ENCODE assay signal across 35 cellular contexts in genomic region chr3:130679218-130679617, GRCh38.
"Had no signal": no experiment of that assay in that cellular context is flagged by ENCODE, and none has a peak within 500 bp of the region (broad histone marks: within the 10 kb centered on the region; RNA-seq: fewer than 3 reads in every experiment).

No MANE protein-coding gene starts in this region.

- H3K4me3 Mint-ChIP-seq: activated CD4-positive, alpha-beta T cell treated with anti-CD3 and anti-CD28 coated beads for 36 hours; activated CD4-positive, alpha-beta T cell treated with anti-CD3 and anti-CD28 coated beads, Interleukin-2, amount 10 ng/mL, durations not matched to agents 7 days and 5 days; activated CD8-positive, alpha-beta T cell treated with anti-CD3 and anti-CD28 coated beads, Interleukin-2, amount 10 ng/mL, durations not matched to agents 7 days and 5 days; activated naive CD4-positive, alpha-beta T cell treated with anti-CD3 and anti-CD28 coated beads, Interleukin-2, amount 50 U/mL, for 24 hours; activated naive CD8-positive, alpha-beta T cell treated with anti-CD3 and anti-CD28 coated beads, Interleukin-2, amount 10 ng/mL, durations not matched to agents 7 days and 5 days; activated T-cell treated with anti-CD3 and anti-CD28 coated beads, Interleukin-2, amount 50 U/mL, for 24 hours; WTC11 had no signal

- H3K9me3 Mint-ChIP-seq: activated CD4-positive, alpha-beta T cell treated with anti-CD3 and anti-CD28 coated beads, Interleukin-2, amount 10 ng/mL, durations not matched to agents 7 days and 5 days; activated naive CD4-positive, alpha-beta T cell treated with anti-CD3 and anti-CD28 coated beads, Interleukin-2, amount 50 U/mL, for 24 hours; activated naive CD8-positive, alpha-beta T cell treated with anti-CD3 and anti-CD28 coated beads, Interleukin-2, amount 10 ng/mL, durations not matched to agents 7 days and 5 days; activated T-cell treated with anti-CD3 and anti-CD28 coated beads, Interleukin-2, amount 50 U/mL, for 24 hours; activated T-helper 2 cell treated with anti-CD3 and anti-CD28 coated beads, Interferon-gamma antibody, Interleukin-2, Interleukin-4, amounts not matched to agents 10 μg/mL and 5 μg/mL and 100 μg/mL, durations not matched to agents 14 hours and 24 hours and 36 hours; WTC11 had no signal

- DNase-seq: activated CD4-positive, alpha-beta T cell treated with anti-CD3 and anti-CD28 coated beads for 36 hours; activated CD4-positive, alpha-beta T cell treated with anti-CD3 and anti-CD28 coated beads, Interleukin-2, amount 10 ng/mL, durations not matched to agents 7 days and 5 days; activated CD4-positive, alpha-beta T cell treated with anti-CD3 and anti-CD28 coated beads, Interleukin-2, amount 50 U/mL, for 48 hours; activated CD8-positive, alpha-beta T cell treated with anti-CD3 and anti-CD28 coated beads, Interleukin-2, amount 10 ng/mL, durations not matched to agents 7 days and 5 days; activated gamma-delta T cell; activated naive CD4-positive, alpha-beta T cell treated with Interleukin-2 at 50 U/mL for 16 hours; activated naive CD8-positive, alpha-beta T cell treated with anti-CD3 and anti-CD28 coated beads, Interleukin-2, amount 10 ng/mL, durations not matched to agents 7 days and 5 days; activated T-cell treated with anti-CD3 and anti-CD28 coated beads, Interleukin-2, amount 50 U/mL, for 24 hours; adrenal gland; body of pancreas; MM.1S; MV-4-11; NCI-H1092 treated with DMSO at 0.1 percent for 48 hours; NCI-H1417; NCI-H146; NCI-H187; NCI-H2029 treated with DMSO at 0.1 percent for 48 hours; NCI-H2107; NCI-H2171; NCI-H510A; NCI-H526; NCI-H748 treated with DMSO at 0.1 percent for 48 hours; NK-92 treated with Interleukin-12 subunit alpha and Interleukin-12 subunit beta, amount 100 ng/mL, for 24 hours; PC-3; Peyer's patch; RPMI8226; SIG-M5; T1000 had no signal

- H3K27ac Mint-ChIP-seq: activated CD4-positive, alpha-beta T cell treated with anti-CD3 and anti-CD28 coated beads for 36 hours; activated CD4-positive, alpha-beta T cell treated with anti-CD3 and anti-CD28 coated beads, Interleukin-2, amount 10 ng/mL, durations not matched to agents 7 days and 5 days; activated CD8-positive, alpha-beta T cell treated with anti-CD3 and anti-CD28 coated beads, Interleukin-2, amount 10 ng/mL, durations not matched to agents 7 days and 5 days; activated naive CD4-positive, alpha-beta T cell treated with anti-CD3 and anti-CD28 coated beads, Interleukin-2, amount 50 U/mL, for 24 hours; activated naive CD8-positive, alpha-beta T cell treated with anti-CD3 and anti-CD28 coated beads, Interleukin-2, amount 10 ng/mL, durations not matched to agents 7 days and 5 days; activated T-cell treated with anti-CD3 and anti-CD28 coated beads, Interleukin-2, amount 50 U/mL, for 24 hours; activated T-helper 2 cell treated with anti-CD3 and anti-CD28 coated beads, Interferon-gamma antibody, Interleukin-2, Interleukin-4, amounts not matched to agents 10 μg/mL and 5 μg/mL and 100 μg/mL, durations not matched to agents 14 hours and 24 hours and 36 hours; WTC11 had no signal

- FAIRE-seq: astrocyte, TTC549 had no signal

- H3K4me3 ChIP-seq: adrenal gland, body of pancreas, breast epithelium, Peyer's patch had no signal

- H3K27ac ChIP-seq: adrenal gland, body of pancreas, breast epithelium, Peyer's patch had no signal

- H3K9me3 ChIP-seq: adrenal gland, body of pancreas, breast epithelium, Peyer's patch had no signal

- H3K27me3 ChIP-seq: adrenal gland, body of pancreas, breast epithelium, Peyer's patch had no signal

- H3K4me1 ChIP-seq: adrenal gland, body of pancreas, breast epithelium, Peyer's patch had no signal

- H3K27me3 Mint-ChIP-seq: activated CD4-positive, alpha-beta T cell treated with anti-CD3 and anti-CD28 coated beads for 36 hours; activated CD4-positive, alpha-beta T cell treated with anti-CD3 and anti-CD28 coated beads, Interleukin-2, amount 10 ng/mL, durations not matched to agents 7 days and 5 days; activated naive CD4-positive, alpha-beta T cell treated with anti-CD3 and anti-CD28 coated beads, Interleukin-2, amount 50 U/mL, for 24 hours; activated naive CD8-positive, alpha-beta T cell treated with anti-CD3 and anti-CD28 coated beads, Interleukin-2, amount 10 ng/mL, durations not matched to agents 7 days and 5 days; activated T-cell treated with anti-CD3 and anti-CD28 coated beads, Interleukin-2, amount 50 U/mL, for 24 hours had no signal

- ATAC-seq: activated CD4-positive, alpha-beta T cell treated with anti-CD3 and anti-CD28 coated beads for 36 hours; activated CD4-positive, CD25-positive, alpha-beta regulatory T cell treated with anti-CD3 and anti-CD28 coated beads, Interleukin-2, amount 50 U/mL, for 24 hours; activated CD8-positive, alpha-beta T cell treated with anti-CD3 and anti-CD28 coated beads, Interleukin-2, amount 10 ng/mL, durations not matched to agents 7 days and 5 days; body of pancreas; PC-3; WTC11 had no signal

- H3K4me1 Mint-ChIP-seq: activated CD4-positive, alpha-beta T cell treated with anti-CD3 and anti-CD28 coated beads for 36 hours; activated CD4-positive, alpha-beta T cell treated with anti-CD3 and anti-CD28 coated beads, Interleukin-2, amount 10 ng/mL, durations not matched to agents 7 days and 5 days; activated naive CD4-positive, alpha-beta T cell treated with anti-CD3 and anti-CD28 coated beads, Interleukin-2, amount 50 U/mL, for 24 hours; WTC11 had no signal
